In the genomic region with DNA sequence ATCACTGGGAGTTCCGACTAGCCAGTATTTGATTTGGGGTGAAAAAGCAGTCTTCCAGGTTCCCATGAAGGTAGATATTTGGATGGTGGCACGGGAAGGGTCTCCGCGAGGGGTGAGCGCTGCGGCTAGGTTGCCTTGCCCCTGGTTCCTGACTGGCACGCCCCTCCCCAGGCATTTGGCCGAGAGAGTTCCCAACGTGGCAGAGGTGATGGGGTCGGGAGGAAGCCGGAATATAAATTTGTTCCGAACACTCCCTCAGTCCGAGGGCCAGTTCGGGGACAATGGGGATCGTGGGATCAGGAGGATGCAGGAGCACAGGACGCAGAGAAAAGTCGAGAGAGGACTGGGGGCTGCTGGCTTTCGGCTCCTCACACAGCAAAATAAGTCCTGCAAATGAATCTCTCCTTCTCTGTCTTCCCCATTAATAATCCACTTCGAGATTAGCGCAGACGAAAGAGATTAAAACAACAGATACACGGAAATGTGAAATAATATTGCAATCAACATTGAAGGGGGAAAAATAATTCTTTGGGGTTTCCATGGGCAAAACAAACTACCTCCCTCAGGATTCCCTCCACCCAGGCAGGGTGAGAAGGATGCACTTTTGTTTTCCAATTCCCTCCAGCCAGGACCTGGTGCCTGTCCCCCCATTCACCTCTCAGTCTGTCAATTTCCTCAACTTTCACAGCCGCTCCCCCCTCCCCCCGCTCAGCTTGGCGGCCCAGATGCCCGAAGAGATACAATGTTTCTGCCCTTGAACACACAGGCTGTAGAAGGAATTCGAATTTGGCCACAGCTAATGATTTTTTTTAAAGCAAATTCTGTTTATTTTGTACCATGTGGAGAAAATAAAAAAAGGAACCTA, we compare ENCODE assay signal across 8 cellular contexts. TPM values are rescaled to one million over a fixed set of nuclear protein-coding genes. Genes with fewer than 3 reads are reported as not detected.
DNase-seq lines count a peak whose midpoint lies in the region; ATAC-seq, FAIRE-seq and TF ChIP-seq lines count a peak whose summit lies in the region.

No MANE protein-coding gene starts in this region.

- no peak overlapping the region for H3K27ac Mint-ChIP-seq in T-helper 2 cell treated with Interferon-gamma antibody and Interleukin-4, amounts not matched to agents 5 μg/mL and 100 μg/mL, for 36 hours

- intact Hi-C loops in stomach (cut with DNase I; ENCODE audit: low total_unique reads), result no loop called here

- dilution Hi-C loops in keratinocyte (cut with MboI; ENCODE audit: extremely low pct_ligation_motif_present, low sequenced_read_pairs), result no loop called here

- H3K4me2 ChIP-seq in keratinocyte (ENCODE audit: control insufficient read depth, extremely low read depth, insufficient read depth, low read depth, low read length), result peak overlapping the region; percentile 22

- no peak overlapping the region for H3K9ac ChIP-seq in keratinocyte (ENCODE audit: control insufficient read depth, extremely low read depth, insufficient read depth, low read length)

- H3K9me1 ChIP-seq in keratinocyte (ENCODE audit: control insufficient read depth, extremely low read depth, insufficient read depth, low read length), result no peaks in the 10 kb centered on the region

- WGBS in stomach, 5 donors, result 10 to 15% (median 13%) methylated on average over 27 of the region's 27 CpGs

- H3K9me3 ChIP-seq in keratinocyte (ENCODE audit: control insufficient read depth, low read depth, low read length) (no peaks in the 10 kb centered on the region), stomach (no peaks in the 10 kb centered on the region)

- H3K27ac ChIP-seq in angular gyrus (ENCODE audit: low read depth, low read length), result peak overlapping the region; percentile 95
- no peak overlapping the region for H3K27ac ChIP-seq in keratinocyte (ENCODE audit: control insufficient read depth, insufficient read depth, low read length)
- peak overlapping the region; percentile 70 to 97 (median 91) for H3K27ac ChIP-seq in stomach

- H3K36me3 ChIP-seq in keratinocyte (ENCODE audit: control insufficient read depth in 2 of 2, extremely low read depth in 1 of 2, insufficient read depth in 2 of 2, low read length in 2 of 2), result no peaks in the 10 kb centered on the region
- H3K36me3 ChIP-seq in stomach, result no peaks in the 10 kb centered on the region

- H3K79me2 ChIP-seq in keratinocyte (ENCODE audit: control insufficient read depth, insufficient read depth, low read length), result no peaks in the 10 kb centered on the region

- peaks cover 2% of the 10 kb centered on the region for H4K20me1 ChIP-seq in keratinocyte (ENCODE audit: control insufficient read depth, extremely low read depth, insufficient read depth, low read length)

- H3K4me3 Mint-ChIP-seq in T-helper 2 cell treated with Interferon-gamma antibody and Interleukin-4, amounts not matched to agents 5 μg/mL and 100 μg/mL, for 36 hours, result peak overlapping the region; percentile 86

- H3K27me3 ChIP-seq in keratinocyte (ENCODE audit: control insufficient read depth, extremely low read depth, insufficient read depth, low read length) (peaks cover 68% of the 10 kb centered on the region), stomach (peaks cover 4 to 75% (median 26%) of the 10 kb centered on the region in 3 donors)

- TF ChIP-seq EP300 in stomach (IDR thresholded peaks at IDR 0.05), result no peak

- no peak for DNase-seq in T-helper 2 cell treated with Interferon-gamma antibody and Interleukin-4, amounts not matched to agents 5 μg/mL and 100 μg/mL, for 36 hours (ENCODE audit: low spot score)
- DNase-seq in T-helper 2 cell (no peak), keratinocyte (ENCODE audit: low read depth, low spot score) (no peak), stomach (no peak)

- H2AFZ ChIP-seq in keratinocyte (ENCODE audit: control insufficient read depth, low read length), result no peak overlapping the region

- no peaks in the 10 kb centered on the region for H3K36me3 Mint-ChIP-seq in T-helper 2 cell treated with Interferon-gamma antibody and Interleukin-4, amounts not matched to agents 5 μg/mL and 100 μg/mL, for 36 hours (ENCODE audit: low read depth)

- H3K27me3 Mint-ChIP-seq in T-helper 2 cell treated with Interferon-gamma antibody and Interleukin-4, amounts not matched to agents 5 μg/mL and 100 μg/mL, for 36 hours (ENCODE audit: low read depth), result peaks cover 64% of the 10 kb centered on the region

- H3K9me3 Mint-ChIP-seq in T-helper 2 cell treated with Interferon-gamma antibody and Interleukin-4, amounts not matched to agents 5 μg/mL and 100 μg/mL, for 36 hours, result no peaks in the 10 kb centered on the region

- ATAC-seq in HG02642 (IDR thresholded peaks at IDR 0.05; ENCODE audit: poor library complexity, unreplicated experiment) (no peak), HG02884 (IDR thresholded peaks at IDR 0.05; ENCODE audit: unreplicated experiment) (no peak), GM18520 (IDR thresholded peaks at IDR 0.05; ENCODE audit: unreplicated experiment) (no peak)

- peaks cover 3% of the 10 kb centered on the region for H3K4me1 ChIP-seq in keratinocyte (ENCODE audit: control insufficient read depth, extremely low read depth, insufficient read depth, low read length)
- peaks cover 12 to 54% (median 28%) of the 10 kb centered on the region in 4 donors for H3K4me1 ChIP-seq in stomach

- no peak for TF ChIP-seq CTCF in keratinocyte (optimal IDR thresholded peaks at IDR 0.05 in 1 of 3, IDR thresholded peaks at IDR 0.05 in 1 of 3, conservative IDR thresholded peaks at IDR 0.05 in 1 of 3; ENCODE audit: extremely low read depth in 1 of 3, insufficient read depth in 2 of 3, low read length in 3 of 3)
- TF ChIP-seq CTCF in stomach (IDR thresholded peaks at IDR 0.05), result no peak

- FAIRE-seq in keratinocyte (lab: Jason Lieb, UNC), result no peak

- peaks cover 18% of the 10 kb centered on the region for H3K4me1 Mint-ChIP-seq in T-helper 2 cell treated with Interferon-gamma antibody and Interleukin-4, amounts not matched to agents 5 μg/mL and 100 μg/mL, for 36 hours (ENCODE audit: low read depth)

- no peak for TF ChIP-seq POLR2A in stomach (IDR thresholded peaks at IDR 0.05)

- H3K4me3 ChIP-seq in keratinocyte (ENCODE audit: control insufficient read depth in 2 of 3, extremely low read depth in 1 of 3, insufficient read depth in 2 of 3, low read depth in 1 of 3, low read length in 3 of 3) (peak overlapping the region in 2 of 3 experiments; percentile 2 to 6), stomach (peak overlapping the region; percentile 46 to 59 (median 52))

RNA-seq across cellular contexts. Expression of a gene that starts 3.1 kb away (rescaled TPM):
- polyA plus RNA-seq in keratinocyte, result 0.03 to 0.12 TPM (median 0.06 TPM) in 3 replicates
- polyA plus RNA-seq in keratinocyte (2011; ENCODE audit: low read depth), result 0.20 TPM
- 0.06 and 0.15 TPM in 2 replicates for polyA plus RNA-seq in keratinocyte (2011; cell fraction: cytosol; rRNA removed)
- polyA plus RNA-seq in keratinocyte (2011; cell fraction: nucleus; rRNA removed), result 0.14 and 0.23 TPM in 2 replicates
- 0.08 and 0.10 TPM in 2 replicates for polyA plus RNA-seq in keratinocyte (2012; ENCODE audit: low replicate concordance)
- polyA minus RNA-seq in keratinocyte, result 0.13 to 0.49 TPM in 2 of 3 replicates, not detected in the other
- polyA minus RNA-seq in keratinocyte (2011; cell fraction: cytosol; rRNA and poly(A)+ RNA removed), result not detected
- 0.32 and 1.0 TPM in 2 replicates for polyA minus RNA-seq in keratinocyte (2011; cell fraction: nucleus; rRNA and poly(A)+ RNA removed)
- total RNA-seq in stomach, result 100 to 1,000 TPM in 1 of 5 donors, 10 to 100 TPM in 4; 13.0 to 161 (median 53.6) TPM
- polyA plus RNA-seq in stomach, result 10 to 100 TPM; 10.7 to 48.0 (median 38.3) TPM

Comparison
In these comparisons a context has a peak if more than half of its experiments do, and no peak if none do; other contexts are left out.
1. RNA of a gene that starts 3.1 kb away (polyA plus RNA-seq): 10.7 to 48.0 TPM in stomach; 0.03 to 0.23 TPM in keratinocyte; every median in the first group is over 4 times any median in the second.